8 cellular contexts compared by ENCODE assay signal in the genomic region with DNA sequence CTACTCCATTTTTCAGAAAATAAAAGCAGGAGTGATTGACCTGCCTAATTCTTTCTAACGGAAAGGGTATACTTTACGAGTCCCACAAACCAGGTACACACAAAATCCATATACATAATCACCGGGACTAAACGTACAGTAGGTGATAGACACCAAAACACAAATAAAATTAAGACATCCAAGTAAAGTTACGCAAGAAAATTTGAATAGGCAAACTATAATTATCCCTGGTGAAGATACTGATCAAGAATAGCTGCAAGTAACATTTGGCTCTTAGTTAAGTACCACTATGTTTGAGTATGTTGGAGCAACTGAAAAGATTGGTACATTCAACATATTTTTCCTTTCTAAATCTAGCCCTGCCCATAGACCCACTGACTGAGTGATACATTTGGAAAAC. TPM values are rescaled to one million over a fixed set of nuclear protein-coding genes. Genes with fewer than 3 reads are reported as not detected.
DNase-seq lines count a peak whose midpoint lies in the region; TF ChIP-seq lines count a peak whose summit lies in the region.
"Had no signal": no experiment of that assay in that cellular context is flagged by ENCODE, and none has a peak within 500 bp of the region (broad histone marks: within the 10 kb centered on the region; RNA-seq: fewer than 3 reads in every experiment).

No MANE protein-coding gene starts in this region.

- H3K9me3 ChIP-seq in OCI-LY3 (ENCODE audit: insufficient read depth, low read length) (no peaks in the 10 kb centered on the region), endocrine pancreas (ENCODE audit: control insufficient read depth, low read length) (no peaks in the 10 kb centered on the region), osteoblast (ENCODE audit: low read depth, low read length) (no peaks in the 10 kb centered on the region)

- DNase-seq in GM12865 (ENCODE audit: low read depth) (no peak), osteoblast (ENCODE audit: insufficient read length, low spot score, missing footprints) (no peak), dermis blood vessel endothelial cell (no peak), GOT3 (lab: John Stamatoyannopoulos, UW) (no peak), erythroblast (lab: John Stamatoyannopoulos, UW) (no peak)
- DNase-seq: NCI-H1436 had no signal

- no peaks in the 10 kb centered on the region for H3K27me3 ChIP-seq in OCI-LY3 (ENCODE audit: low read depth, low read length)
- H3K27me3 ChIP-seq in endocrine pancreas (ENCODE audit: control insufficient read depth, insufficient read depth, low read length): no peaks in the 10 kb centered on the region
- H3K27me3 ChIP-seq in osteoblast (ENCODE audit: insufficient read depth, low read length): no peaks in the 10 kb centered on the region

- no peak for TF ChIP-seq POLR2A in erythroblast (IDR thresholded peaks at IDR 0.05; ENCODE audit: low read length)

- H2AFZ ChIP-seq in OCI-LY3 (ENCODE audit: low read depth, low read length) (no peak overlapping the region), osteoblast (ENCODE audit: low read length) (no peak overlapping the region)

- H3K36me3 ChIP-seq in OCI-LY3 (replicated peaks; ENCODE audit: low read depth, low read length) (peaks cover 21% of the 10 kb centered on the region), endocrine pancreas (ENCODE audit: control insufficient read depth, insufficient read depth, low read length) (no peaks in the 10 kb centered on the region), osteoblast (ENCODE audit: insufficient read depth, low read length) (peaks cover 11% of the 10 kb centered on the region)

- H3K9ac ChIP-seq in OCI-LY3 (ENCODE audit: low read length): no peak overlapping the region
- H3K9ac ChIP-seq in endocrine pancreas (ENCODE audit: control insufficient read depth, insufficient read depth, low read length): no peak overlapping the region

- H4K20me1 ChIP-seq in OCI-LY3 (ENCODE audit: insufficient read depth, low read length): peaks cover 20% of the 10 kb centered on the region
- H4K20me1 ChIP-seq in osteoblast (ENCODE audit: insufficient read depth, low read length): peaks cover 25% of the 10 kb centered on the region

- H3K4me1 ChIP-seq in OCI-LY3 (ENCODE audit: low read length): peaks cover 18% of the 10 kb centered on the region
- peaks cover 39% of the 10 kb centered on the region for H3K4me1 ChIP-seq in endocrine pancreas (ENCODE audit: control insufficient read depth, insufficient read depth, low read length)
- peaks cover 29% of the 10 kb centered on the region for H3K4me1 ChIP-seq in osteoblast (ENCODE audit: insufficient read depth, low read length)

- no peak for TF ChIP-seq CTCF in GM12865 (IDR thresholded peaks at IDR 0.05; ENCODE audit: insufficient read depth, low read depth, low read length, missing control alignments)
- TF ChIP-seq CTCF in OCI-LY3 (IDR thresholded peaks at IDR 0.05; ENCODE audit: low read depth, low read length): no peak
- no peak for TF ChIP-seq CTCF in osteoblast (IDR thresholded peaks at IDR 0.05; ENCODE audit: extremely low read depth, low read depth, low read length)

- H3K27ac ChIP-seq in OCI-LY3 (ENCODE audit: low read length): no peak overlapping the region
- no peak overlapping the region for H3K27ac ChIP-seq in osteoblast (ENCODE audit: low read depth, low read length)

- H3K79me2 ChIP-seq in OCI-LY3 (ENCODE audit: low read length) (peaks cover 52% of the 10 kb centered on the region), osteoblast (ENCODE audit: insufficient read depth, low read length) (peaks cover 58% of the 10 kb centered on the region)

- H3K4me3 ChIP-seq in GM12865 (ENCODE audit: low read depth, low read length) (peak overlapping the region; percentile 96), OCI-LY3 (ENCODE audit: low read length) (peak overlapping the region; percentile 95), endocrine pancreas (ENCODE audit: control insufficient read depth, insufficient read depth, low read length) (peak overlapping the region; percentile 76), osteoblast (ENCODE audit: insufficient read depth, low read length) (peak overlapping the region; percentile 90)

- H3K4me2 ChIP-seq in OCI-LY3 (ENCODE audit: low read length) (peak overlapping the region; percentile 80), osteoblast (ENCODE audit: insufficient read depth, low read length) (peak overlapping the region; percentile 90)

RNA-seq across cellular contexts. Expression of gene HELZ, which starts 1.7 kb away (rescaled TPM):
- total RNA-seq in osteoblast (44.8 and 56.8 TPM in 2 replicates), dermis blood vessel endothelial cell (73.9 and 79.2 TPM in 2 replicates)
